In the genomic region with DNA sequence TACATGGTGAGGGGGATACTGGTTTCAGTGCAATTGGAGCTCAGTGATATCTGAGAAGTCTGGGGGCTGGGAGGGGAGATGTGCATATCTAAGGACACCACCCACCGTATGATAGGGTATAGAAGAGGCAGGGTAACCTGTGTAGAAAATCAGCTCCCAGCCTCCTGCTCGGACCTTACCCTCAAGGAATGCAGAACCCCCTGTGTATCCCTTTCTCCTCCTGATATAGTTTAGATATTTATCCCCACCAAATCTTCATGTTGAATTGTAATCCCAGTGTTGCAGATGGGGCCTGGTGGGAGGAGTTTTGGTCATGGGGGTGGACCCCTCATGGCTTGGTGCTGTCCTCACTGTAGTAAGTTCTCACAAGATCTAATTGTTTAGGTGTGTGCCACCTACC, we compare ENCODE assay signal across 35 cellular contexts. TPM values are rescaled to one million over a fixed set of nuclear protein-coding genes. Genes with fewer than 3 reads are reported as not detected.
"Had no signal": no experiment of that assay in that cellular context is flagged by ENCODE, and none has a peak within 500 bp of the region (broad histone marks: within the 10 kb centered on the region; RNA-seq: fewer than 3 reads in every experiment).

No MANE protein-coding gene starts in this region.

- H3K27me3 ChIP-seq: body of pancreas, breast epithelium had no signal

- H3K27ac Mint-ChIP-seq: activated B cell treated with CpG ODN at 0.5 μM for 24 hours; activated CD4-positive, alpha-beta memory T cell treated with anti-CD3 and anti-CD28 coated beads for 36 hours; activated CD4-positive, alpha-beta T cell treated with anti-CD3 and anti-CD28 coated beads, Interleukin-2, amount 10 ng/mL, durations not matched to agents 24 days and 14 days; activated CD8-positive, alpha-beta T cell treated with anti-CD3 and anti-CD28 coated beads for 36 hours; activated naive CD4-positive, alpha-beta T cell treated with anti-CD3 and anti-CD28 coated beads for 36 hours; activated naive CD4-positive, alpha-beta T cell treated with anti-CD3 and anti-CD28 coated beads, Interleukin-2, amount 50 U/mL, for 72 hours; activated naive CD8-positive, alpha-beta T cell treated with anti-CD3 and anti-CD28 coated beads for 36 hours; activated T-cell treated with anti-CD3 and anti-CD28 coated beads, Interleukin-2, amount 50 U/mL, for 72 hours; activated T-helper 1 cell treated with anti-CD3 and anti-CD28 coated beads, Interleukin-12 subunit alpha, Interleukin-12 subunit beta, Interleukin-2, Interleukin-4 antibody, amounts not matched to agents 30 ng/mL and 10 ng/mL and 1 ng/mL, durations not matched to agents 14 hours and 24 hours and 36 hours; activated T-helper 17 cell treated with anti-CD3 and anti-CD28 coated beads, Interleukin-2, amount 50 U/mL, for 72 hours; T-helper 1 cell treated with Interleukin-12 subunit alpha and Interleukin-12 subunit beta and Interleukin-4 antibody, amounts not matched to agents 30 μg/mL and 1 μg/mL, for 36 hours; T-helper 2 cell treated with Interferon-gamma antibody and Interleukin-4, amounts not matched to agents 5 μg/mL and 100 μg/mL, for 36 hours had no signal

- H3K36me3 Mint-ChIP-seq: activated CD4-positive, alpha-beta memory T cell treated with anti-CD3 and anti-CD28 coated beads for 36 hours; activated naive CD8-positive, alpha-beta T cell treated with anti-CD3 and anti-CD28 coated beads for 36 hours had no signal

- H3K4me3 Mint-ChIP-seq: activated B cell treated with CpG ODN at 0.5 μM for 24 hours; activated CD4-positive, alpha-beta memory T cell treated with anti-CD3 and anti-CD28 coated beads for 36 hours; activated CD4-positive, alpha-beta T cell treated with anti-CD3 and anti-CD28 coated beads, Interleukin-2, amount 10 ng/mL, durations not matched to agents 24 days and 14 days; activated CD8-positive, alpha-beta T cell treated with anti-CD3 and anti-CD28 coated beads for 36 hours; activated naive CD4-positive, alpha-beta T cell treated with anti-CD3 and anti-CD28 coated beads for 36 hours; activated naive CD8-positive, alpha-beta T cell treated with anti-CD3 and anti-CD28 coated beads for 36 hours; activated T-cell treated with anti-CD3 and anti-CD28 coated beads, Interleukin-2, amount 50 U/mL, for 4 hours; activated T-cell treated with anti-CD3 and anti-CD28 coated beads, Interleukin-2, amount 50 U/mL, for 72 hours; activated T-helper 1 cell treated with anti-CD3 and anti-CD28 coated beads, Interleukin-12 subunit alpha, Interleukin-12 subunit beta, Interleukin-2, Interleukin-4 antibody, amounts not matched to agents 30 ng/mL and 10 ng/mL and 1 ng/mL, durations not matched to agents 14 hours and 24 hours and 36 hours; activated T-helper 17 cell treated with anti-CD3 and anti-CD28 coated beads, Interleukin-2, amount 50 U/mL, for 72 hours; T-helper 1 cell treated with Interleukin-12 subunit alpha and Interleukin-12 subunit beta and Interleukin-4 antibody, amounts not matched to agents 30 μg/mL and 1 μg/mL, for 36 hours; T-helper 2 cell treated with Interferon-gamma antibody and Interleukin-4, amounts not matched to agents 5 μg/mL and 100 μg/mL, for 36 hours had no signal

- H3K9me3 ChIP-seq: adrenal gland, body of pancreas had no signal

- H3K27ac ChIP-seq: adrenal gland, body of pancreas, brain microvascular endothelial cell, breast epithelium, VCaP had no signal

- H3K4me1 Mint-ChIP-seq: activated B cell treated with CpG ODN at 0.5 μM for 24 hours; activated CD4-positive, alpha-beta T cell treated with anti-CD3 and anti-CD28 coated beads, Interleukin-2, amount 10 ng/mL, durations not matched to agents 24 days and 14 days; activated naive CD8-positive, alpha-beta T cell treated with anti-CD3 and anti-CD28 coated beads for 36 hours; activated T-helper 17 cell treated with anti-CD3 and anti-CD28 coated beads, Interleukin-2, amount 50 U/mL, for 72 hours had no signal

- H3K4me1 ChIP-seq: adrenal gland, body of pancreas, breast epithelium had no signal

- DNase-seq: activated B cell treated with CpG ODN at 0.5 μM for 24 hours; activated CD4-positive, alpha-beta memory T cell treated with anti-CD3 and anti-CD28 coated beads for 36 hours; activated CD4-positive, alpha-beta T cell treated with anti-CD3 and anti-CD28 coated beads for 4 hours; activated CD4-positive, alpha-beta T cell treated with anti-CD3 and anti-CD28 coated beads, Interleukin-2, amount 10 ng/mL, durations not matched to agents 24 days and 14 days; activated CD4-positive, alpha-beta T cell treated with anti-CD3 and anti-CD28 coated beads, Interleukin-2, amount 50 U/mL, for 1 hour; activated CD4-positive, alpha-beta T cell treated with anti-CD3 and anti-CD28 coated beads, Interleukin-2, amount 50 U/mL, for 4 hours; activated CD4-positive, CD25-positive, alpha-beta regulatory T cell treated with anti-CD3 and anti-CD28 coated beads, Interleukin-2, amount 50 U/mL, for 72 hours; activated CD8-positive, alpha-beta T cell treated with anti-CD3 and anti-CD28 coated beads for 36 hours; activated effector memory CD4-positive, alpha-beta T cell treated with anti-CD3 and anti-CD28 coated beads, Interleukin-2, amount 50 U/mL, for 16 hours; activated gamma-delta T cell treated with Interleukin-2 at 50 U/mL for 16 hours; activated naive CD4-positive, alpha-beta T cell; activated naive CD4-positive, alpha-beta T cell treated with anti-CD3 and anti-CD28 coated beads for 36 hours; activated naive CD4-positive, alpha-beta T cell treated with anti-CD3 and anti-CD28 coated beads, Interleukin-2, amount 50 U/mL, for 16 hours; activated naive CD8-positive, alpha-beta T cell treated with anti-CD3 and anti-CD28 coated beads for 36 hours; activated T-cell treated with anti-CD3 and anti-CD28 coated beads for 4 hours; activated T-cell treated with anti-CD3 and anti-CD28 coated beads, Interleukin-2, amount 50 U/mL, for 1 hour; activated T-cell treated with anti-CD3 and anti-CD28 coated beads, Interleukin-2, amount 50 U/mL, for 4 hours; activated T-cell treated with anti-CD3 and anti-CD28 coated beads, Interleukin-2, amount 50 U/mL, for 72 hours; adrenal gland; amniotic stem cell; aorta; body of pancreas; brain microvascular endothelial cell; central memory CD4-positive, alpha-beta T cell; SW 1271; T-helper 1 cell; T-helper 2 cell; T-helper 9 cell had no signal

- H3K36me3 ChIP-seq: adrenal gland, brain microvascular endothelial cell, breast epithelium had no signal

- H3K4me3 ChIP-seq: adrenal gland, body of pancreas, breast epithelium had no signal

RNA-seq across cellular contexts. Expression of a gene that starts 48.2 kb away (rescaled TPM):
- total RNA-seq: activated B cell treated with CpG ODN at 0.5 μM for 24 hours; activated CD4-positive, alpha-beta memory T cell treated with anti-CD3 and anti-CD28 coated beads for 36 hours; activated CD4-positive, alpha-beta T cell treated with anti-CD3 and anti-CD28 coated beads, Interleukin-2, amount 10 ng/mL, durations not matched to agents 24 days and 14 days; activated CD8-positive, alpha-beta T cell treated with anti-CD3 and anti-CD28 coated beads for 36 hours had no signal
